ENCODE assay signal across 19 cellular contexts in the genomic region with DNA sequence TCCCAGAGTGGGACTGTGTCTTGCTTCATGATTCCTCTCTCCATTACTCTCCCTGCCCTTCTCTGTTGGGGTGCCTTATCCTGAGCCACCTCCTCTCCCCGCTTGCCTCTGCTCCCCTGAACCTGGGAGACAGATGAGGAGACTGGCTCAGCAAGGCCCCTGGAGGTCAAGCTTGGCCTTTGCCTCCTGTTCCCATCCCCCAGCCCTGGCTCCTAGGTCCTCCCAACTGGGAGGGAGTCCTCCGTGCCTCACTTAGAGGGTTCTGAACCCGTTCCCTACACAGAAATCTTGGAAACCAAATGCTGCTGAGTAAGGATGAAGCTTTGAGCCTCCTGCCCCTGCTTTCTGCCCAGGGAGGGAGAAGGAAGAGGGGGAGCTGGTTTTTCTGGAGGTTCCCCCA. TPM values are rescaled to one million over a fixed set of nuclear protein-coding genes. Genes with fewer than 3 reads are reported as not detected.
DNase-seq lines count a peak whose midpoint lies in the region; ATAC-seq and TF ChIP-seq lines count a peak whose summit lies in the region.
"Had no signal": no experiment of that assay in that cellular context is flagged by ENCODE, and none has a peak within 500 bp of the region (broad histone marks: within the 10 kb centered on the region; RNA-seq: fewer than 3 reads in every experiment).

No MANE protein-coding gene starts in this region.

- H3K4me3 Mint-ChIP-seq in activated naive CD4-positive, alpha-beta T cell treated with anti-CD3 and anti-CD28 coated beads, Interleukin-2, amount 10 ng/mL, durations not matched to agents 7 days and 5 days, result no peak overlapping the region
- no peak overlapping the region for H3K4me3 Mint-ChIP-seq in activated CD8-positive, alpha-beta T cell treated with anti-CD3 and anti-CD28 coated beads for 36 hours
- H3K4me3 Mint-ChIP-seq: B cell, CD14-positive monocyte had no signal

- H3K9me3 Mint-ChIP-seq in activated naive CD4-positive, alpha-beta T cell treated with anti-CD3 and anti-CD28 coated beads, Interleukin-2, amount 10 ng/mL, durations not matched to agents 7 days and 5 days, result no peaks in the 10 kb centered on the region
- no peaks in the 10 kb centered on the region for H3K9me3 Mint-ChIP-seq in activated CD8-positive, alpha-beta T cell treated with anti-CD3 and anti-CD28 coated beads for 36 hours
- H3K9me3 Mint-ChIP-seq: CD14-positive monocyte had no signal

- peak overlapping the region; percentile 64 for H3K27ac Mint-ChIP-seq in activated naive CD4-positive, alpha-beta T cell treated with anti-CD3 and anti-CD28 coated beads, Interleukin-2, amount 10 ng/mL, durations not matched to agents 7 days and 5 days
- H3K27ac Mint-ChIP-seq in activated CD8-positive, alpha-beta T cell treated with anti-CD3 and anti-CD28 coated beads for 36 hours, result peak overlapping the region; percentile 13
- H3K27ac Mint-ChIP-seq: B cell had no signal

- CTCF ChIA-PET in activated naive CD4-positive, alpha-beta T cell treated with anti-CD3 and anti-CD28 coated beads, Interleukin-2, amount 10 ng/mL, durations not matched to agents 7 days and 5 days (lab: Charles Lee), result interaction anchor here (2.1 kb wide), 1 partner anchor 9 kb away, joined by 8 read pairs; the partner anchor contains the start of gene ENDOG
- CTCF ChIA-PET in activated CD8-positive, alpha-beta T cell treated with anti-CD3 and anti-CD28 coated beads for 36 hours (lab: Charles Lee), result interaction anchor here (1.2 to 4.1 kb wide), 2 partner anchors 10 to 119 kb away, joined by 3 to 26 read pairs; partner anchors contain the start of gene ENDOG

- peaks cover 11% of the 10 kb centered on the region for H3K36me3 Mint-ChIP-seq in activated naive CD4-positive, alpha-beta T cell treated with anti-CD3 and anti-CD28 coated beads, Interleukin-2, amount 10 ng/mL, durations not matched to agents 7 days and 5 days
- H3K36me3 Mint-ChIP-seq in activated CD8-positive, alpha-beta T cell treated with anti-CD3 and anti-CD28 coated beads for 36 hours (ENCODE audit: low read depth), result peaks cover 9% of the 10 kb centered on the region

- ATAC-seq in activated CD8-positive, alpha-beta T cell treated with anti-CD3 and anti-CD28 coated beads for 36 hours, result no peak
- ATAC-seq in esophagus mucosa (peak; percentile 8), GM18520 (IDR thresholded peaks at IDR 0.05; ENCODE audit: unreplicated experiment) (no peak)

- H3K4me1 Mint-ChIP-seq in activated naive CD4-positive, alpha-beta T cell treated with anti-CD3 and anti-CD28 coated beads, Interleukin-2, amount 10 ng/mL, durations not matched to agents 7 days and 5 days, result no peaks in the 10 kb centered on the region
- no peaks in the 10 kb centered on the region for H3K4me1 Mint-ChIP-seq in activated CD8-positive, alpha-beta T cell treated with anti-CD3 and anti-CD28 coated beads for 36 hours (ENCODE audit: low read depth)
- H3K4me1 Mint-ChIP-seq: B cell, CD14-positive monocyte had no signal

- intact Hi-C loops in activated CD8-positive, alpha-beta T cell treated with anti-CD3 and anti-CD28 coated beads for 36 hours (cut with micrococcal nuclease), result no loop called here

- POLR2A ChIA-PET in activated CD8-positive, alpha-beta T cell treated with anti-CD3 and anti-CD28 coated beads for 36 hours (lab: Charles Lee), result interaction anchor here (0.7 to 1.3 kb wide), 3 partner anchors 11 to 84 kb away, joined by 3 read pairs; partner anchors contain the start of gene ZDHHC12

- DNase-seq in activated naive CD4-positive, alpha-beta T cell treated with anti-CD3 and anti-CD28 coated beads, Interleukin-2, amount 10 ng/mL, durations not matched to agents 7 days and 5 days, result no peak
- no peak for DNase-seq in activated naive CD4-positive, alpha-beta T cell (lab: John Stamatoyannopoulos, UW)
- no peak for DNase-seq in activated CD8-positive, alpha-beta T cell treated with anti-CD3 and anti-CD28 coated beads for 36 hours
- DNase-seq in activated gamma-delta T cell (lab: John Stamatoyannopoulos, UW), result no peak
- DNase-seq in stimulated activated CD4-positive, alpha-beta T cell treated with anti-CD3 and anti-CD28 coated beads, Interleukin-4, amount 100 ng/mL, for 24 hours, result no peak
- DNase-seq: Kasumi-1, MG63, NCI-H1048, NCI-H1417 treated with DMSO at 0.1 percent for 48 hours, NCI-H187 treated with DMSO at 0.1 percent for 48 hours, NCI-H2107, NCI-H446 treated with DMSO at 0.1 percent for 48 hours, NCI-H526 treated with DMSO at 0.1 percent for 48 hours, OCI-M1, Right ventricle myocardium superior had no signal

- H3K27me3 Mint-ChIP-seq in activated naive CD4-positive, alpha-beta T cell treated with anti-CD3 and anti-CD28 coated beads, Interleukin-2, amount 10 ng/mL, durations not matched to agents 7 days and 5 days, result no peaks in the 10 kb centered on the region
- no peaks in the 10 kb centered on the region for H3K27me3 Mint-ChIP-seq in activated CD8-positive, alpha-beta T cell treated with anti-CD3 and anti-CD28 coated beads for 36 hours
- H3K27me3 Mint-ChIP-seq: B cell had no signal

- TF ChIP-seq CTCF in activated CD8-positive, alpha-beta T cell treated with anti-CD3 and anti-CD28 coated beads for 36 hours (IDR thresholded peaks at IDR 0.05), result no peak

RNA-seq across cellular contexts. Expression of gene ENDOG, which starts 9.8 kb away (rescaled TPM):
- 10 to 100 TPM; 21.8 to 23.9 TPM for total RNA-seq in activated CD8-positive, alpha-beta T cell treated with anti-CD3 and anti-CD28 coated beads for 36 hours
- 26.6 TPM for total RNA-seq in esophagus mucosa

RNA-seq across cellular contexts. Expression of gene SPOUT1, which starts 21.1 kb away (rescaled TPM):
- 10 to 100 TPM; 85.9 to 91.2 TPM for total RNA-seq in activated CD8-positive, alpha-beta T cell treated with anti-CD3 and anti-CD28 coated beads for 36 hours
- total RNA-seq in esophagus mucosa, result 42.6 TPM

RNA-seq across cellular contexts. Expression of gene TBC1D13, which starts 21.5 kb away (rescaled TPM):
- 10 to 100 TPM; 11.7 to 12.5 TPM for total RNA-seq in activated CD8-positive, alpha-beta T cell treated with anti-CD3 and anti-CD28 coated beads for 36 hours
- total RNA-seq in esophagus mucosa, result 15.5 TPM

RNA-seq across cellular contexts. Expression of gene ZER1, which starts 36.8 kb away (rescaled TPM):
- total RNA-seq in activated CD8-positive, alpha-beta T cell treated with anti-CD3 and anti-CD28 coated beads for 36 hours, result 10 to 100 TPM; 14.9 to 17.8 TPM
- total RNA-seq in esophagus mucosa, result 23.2 TPM
